In the genomic region with DNA sequence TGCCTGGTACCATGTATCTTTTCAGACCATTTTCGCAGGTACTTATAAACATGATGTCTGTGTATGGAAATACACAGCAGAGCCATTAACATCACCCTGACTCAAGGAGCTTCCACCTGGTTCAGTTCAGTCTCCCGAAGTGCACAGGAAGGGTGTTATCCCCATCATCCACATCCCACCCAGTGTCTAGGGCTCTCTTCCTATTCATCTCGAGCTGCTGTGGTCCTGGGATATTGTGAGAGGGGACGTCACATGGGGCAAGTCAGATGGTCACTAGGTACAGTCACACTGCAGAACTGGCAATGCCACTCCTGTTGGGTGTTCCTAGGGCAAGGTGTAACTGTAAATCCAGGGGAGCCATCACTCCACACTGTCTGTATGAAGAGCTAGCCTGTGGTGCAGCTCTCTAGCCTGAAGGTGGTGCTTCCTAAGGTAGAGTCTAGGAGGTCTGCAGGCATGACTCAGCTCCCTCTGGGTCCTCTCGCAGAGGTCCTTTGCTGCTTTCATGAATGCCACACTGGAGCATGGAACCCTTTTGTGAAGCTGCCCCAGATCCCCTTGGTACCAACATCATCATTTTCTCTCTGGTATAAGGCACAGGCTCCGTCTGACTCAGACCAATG, we compare ENCODE assay signal across 17 cellular contexts. TPM values are rescaled to one million over a fixed set of nuclear protein-coding genes. Genes with fewer than 3 reads are reported as not detected.
DNase-seq lines count a peak whose midpoint lies in the region; ATAC-seq, FAIRE-seq and TF ChIP-seq lines count a peak whose summit lies in the region.
"Had no signal": no experiment of that assay in that cellular context is flagged by ENCODE, and none has a peak within 500 bp of the region (broad histone marks: within the 10 kb centered on the region; RNA-seq: fewer than 3 reads in every experiment).

No MANE protein-coding gene starts in this region.

- H3K27me3 Mint-ChIP-seq in activated naive CD4-positive, alpha-beta T cell treated with anti-CD3 and anti-CD28 coated beads for 36 hours (ENCODE audit: low read depth): peaks cover 24% of the 10 kb centered on the region

- TF ChIP-seq CTCF in BE2C (IDR thresholded peaks at IDR 0.05; ENCODE audit: low read depth, low read length) (peak; percentile 48), GM12865 (IDR thresholded peaks at IDR 0.05; ENCODE audit: insufficient read depth, low read depth, low read length, missing control alignments) (peak; percentile 34), K562 (IDR thresholded peaks at IDR 0.05 in 2 of 3, conservative IDR thresholded peaks at IDR 0.05 in 1 of 3; ENCODE audit: insufficient read depth in 2 of 3, low read depth in 1 of 3, low read length in 3 of 3) (0 out of 6 replicates have a peak, but pooled peaks of 1 of the 3 experiments have one; percentile 33), heart right ventricle (IDR thresholded peaks at IDR 0.05) (no peak)

- H3K9me3 Mint-ChIP-seq in activated naive CD4-positive, alpha-beta T cell treated with anti-CD3 and anti-CD28 coated beads for 36 hours: no peaks in the 10 kb centered on the region

- POLR2A ChIA-PET in K562 (lab: Yijun Ruan, JAX): interaction anchor here (1.6 kb wide), 1 partner anchor 11 kb away, joined by 9 read pairs; no protein-coding TSS in a partner anchor

- no peak for TF ChIP-seq RAD21 in K562 (CRISPR knock-in tag; conservative IDR thresholded peaks at IDR 0.05 in 1 of 2, IDR thresholded peaks at IDR 0.05 in 1 of 2)

- no peak overlapping the region for H3K4me3 Mint-ChIP-seq in activated naive CD4-positive, alpha-beta T cell treated with anti-CD3 and anti-CD28 coated beads for 36 hours
- H3K4me3 Mint-ChIP-seq: activated B cell treated with CpG ODN at 0.5 μM for 24 hours had no signal

- peak; percentile 60 for DNase-seq in BE2C
- DNase-seq in GM12865 (ENCODE audit: low read depth): peak; percentile 60
- DNase-seq in NCI-H1436 treated with DMSO at 0.1 percent for 48 hours (lab: John Stamatoyannopoulos, UW): peak; percentile 52
- DNase-seq in K562 (ENCODE audit: extremely low read depth in 1 of 4, low spot score in 3 of 4): peak in 2 of 4 experiments; percentile 45 to 49
- no peak for DNase-seq in heart right ventricle
- no peak for DNase-seq in activated naive CD4-positive, alpha-beta T cell treated with anti-CD3 and anti-CD28 coated beads for 36 hours
- no peak for DNase-seq in hippocampal formation (lab: John Stamatoyannopoulos, UW)
- no peak for DNase-seq in NCI-H2107 (lab: John Stamatoyannopoulos, UW)
- DNase-seq: activated B cell treated with CpG ODN at 0.5 μM for 24 hours, C1 segment of cervical spinal cord, erythroblast, hypothalamus had no signal

- peaks cover 30% of the 10 kb centered on the region for H3K4me1 ChIP-seq in BE2C
- H3K4me1 ChIP-seq in K562 (replicated peaks in 1 of 2; ENCODE audit: control insufficient read depth in 2 of 2, insufficient read depth in 2 of 2, low read length in 2 of 2): no peaks in the 10 kb centered on the region
- no peaks in the 10 kb centered on the region for H3K4me1 ChIP-seq in heart right ventricle

- intact Hi-C loops in K562 (cut with micrococcal nuclease): no loop called here
- intact Hi-C loops in heart right ventricle (cut with DNase I): no loop called here
- intact Hi-C loops in activated naive CD4-positive, alpha-beta T cell treated with anti-CD3 and anti-CD28 coated beads for 36 hours (cut with micrococcal nuclease): no loop called here

- no peaks in the 10 kb centered on the region for H3K79me2 ChIP-seq in K562 (ENCODE audit: control insufficient read depth, insufficient read depth, low read length)

- no peaks in the 10 kb centered on the region; the same call in 1 of the 2 replicates for H3K9me3 ChIP-seq in BE2C
- H3K9me3 ChIP-seq in K562 (replicated peaks; ENCODE audit: control insufficient read depth, insufficient read depth, low read depth, low read length): no peaks in the 10 kb centered on the region
- H3K9me3 ChIP-seq in heart right ventricle: peaks cover 0 to 15% (median 7%) of the 10 kb centered on the region in 11 donors

- H3K4me3 ChIP-seq in BE2C (ENCODE audit: low read depth, low read length): no peak overlapping the region
- H3K4me3 ChIP-seq in GM12865 (ENCODE audit: low read depth, low read length): no peak overlapping the region
- no peak overlapping the region for H3K4me3 ChIP-seq in K562
- no peak overlapping the region for H3K4me3 ChIP-seq in heart right ventricle
- H3K4me3 ChIP-seq: SJCRH30 had no signal

- ATAC-seq in K562 (peak; percentile 92), heart right ventricle (no peak)

- peak; percentile 72 for FAIRE-seq in K562 (lab: Jason Lieb, UNC)

- H3K4me1 Mint-ChIP-seq in activated naive CD4-positive, alpha-beta T cell treated with anti-CD3 and anti-CD28 coated beads for 36 hours (ENCODE audit: low read depth): no peaks in the 10 kb centered on the region
- H3K4me1 Mint-ChIP-seq: activated B cell treated with CpG ODN at 0.5 μM for 24 hours had no signal

- TF ChIP-seq EP300 in K562 (IDR thresholded peaks at IDR 0.05; ENCODE audit: low read length): no peak

- H3K27ac ChIP-seq in K562 (ENCODE audit: extremely low read depth, low read depth, low read length): no peak overlapping the region
- no peak overlapping the region for H3K27ac ChIP-seq in heart right ventricle
- H3K27ac ChIP-seq: SJCRH30 had no signal

- H3K9me1 ChIP-seq in K562 (ENCODE audit: control insufficient read depth, insufficient read depth, low read length): no peaks in the 10 kb centered on the region

- no peaks in the 10 kb centered on the region; the same call in 1 of the 2 replicates for H3K36me3 ChIP-seq in BE2C
- no peaks in the 10 kb centered on the region for H3K36me3 ChIP-seq in K562 (ENCODE audit: control insufficient read depth, insufficient read depth, low read length)
- H3K36me3 ChIP-seq in heart right ventricle: no peaks in the 10 kb centered on the region
- H3K36me3 ChIP-seq: SJCRH30 had no signal

- H3K4me2 ChIP-seq in K562 (ENCODE audit: insufficient read depth, low read length): no peak overlapping the region

- H3K27me3 ChIP-seq in BE2C (no peaks in the 10 kb centered on the region), K562 (ENCODE audit: control insufficient read depth in 2 of 2, insufficient read depth in 2 of 2, low read length in 2 of 2) (peaks cover 0 to 14% of the 10 kb centered on the region in 2 experiments; a peak in 1 of 5 replicates), heart right ventricle (peaks cover 0 to 28% (median 0%) of the 10 kb centered on the region in 7 donors)
- H3K27me3 ChIP-seq: SJCRH30 had no signal

- no peak overlapping the region for H3K27ac Mint-ChIP-seq in activated naive CD4-positive, alpha-beta T cell treated with anti-CD3 and anti-CD28 coated beads for 36 hours
- H3K27ac Mint-ChIP-seq: activated B cell treated with CpG ODN at 0.5 μM for 24 hours had no signal

- BruUV-seq in K562 (replicated peaks; lab: Mats Ljungman, UMichigan): no TSS peak

- H3K36me3 Mint-ChIP-seq in activated naive CD4-positive, alpha-beta T cell treated with anti-CD3 and anti-CD28 coated beads for 36 hours (ENCODE audit: low read depth): no peaks in the 10 kb centered on the region

- no peak for TF ChIP-seq POLR2A in K562 (conservative IDR thresholded peaks at IDR 0.05)

- no peak overlapping the region for H2AFZ ChIP-seq in K562 (ENCODE audit: low read depth, low read length)

- in situ Hi-C loops in K562 (cut with MboI): loop anchor here (25.0 kb wide), 1 partner anchor 1143 kb away; a partner anchor contains a TSS

- CTCF ChIA-PET in K562 (lab: Yijun Ruan, JAX; ENCODE audit: low intra/inter-chr PET ratio): no interaction called here
- CTCF ChIA-PET in activated naive CD4-positive, alpha-beta T cell treated with anti-CD3 and anti-CD28 coated beads for 36 hours (lab: Charles Lee): interaction anchor here (1.2 kb wide), 1 partner anchor 176 kb away, joined by 3 read pairs; no protein-coding TSS in a partner anchor

- 0 out of 2 replicates have a peak, but pooled peaks cover 3% of the 10 kb centered on the region for H4K20me1 ChIP-seq in K562 (replicated peaks; ENCODE audit: control insufficient read depth, insufficient read depth, low read length)

- WGBS in K562 (ENCODE audit: insufficient coverage, low coverage, missing lambda C conversion rate): 1% methylated on average over 6 of the region's 6 CpGs
- 80 to 83% methylated on average over 6 of the region's 6 CpGs for WGBS in heart right ventricle, 2 donors

- no peak overlapping the region for H3K9ac ChIP-seq in K562 (ENCODE audit: insufficient read depth in 1 of 2, low read depth in 2 of 2, low read length in 2 of 2)

RNA-seq across cellular contexts. Expression of a gene that starts 13.9 kb away (rescaled TPM):
- polyA plus RNA-seq in BE2C (2012; ENCODE audit: insufficient read depth, insufficient read length, low read depth): 4.2 TPM
- total RNA-seq in K562 (2011; cell fraction: chromatin; rRNA removed; ENCODE audit: low replicate concordance): not detected in 2 replicates
- total RNA-seq in K562 (2011; cell fraction: nucleolus; rRNA removed): not detected in 2 replicates
- total RNA-seq in K562 (2011; cell fraction: nucleoplasm; rRNA removed): not detected in 2 replicates
- total RNA-seq in K562 (2014; rRNA removed) (not detected in 2 replicates), K562 (2014; rRNA removed; fragmentation: Illumina TruSeq; extraction: Trizol) (not detected in 2 replicates), K562 (2015; rRNA removed; fragmentation: Illumina TruSeq; extraction: Trizol) (not detected in 2 replicates), K562 (2021) (not detected in 2 replicates), heart right ventricle (1 to 10 TPM; 1.2 to 8.7 (median 2.2) TPM)
- polyA plus RNA-seq in K562 (2011; rRNA removed) (not detected in 2 replicates), K562 (2014; fragmentation: Illumina TruSeq; extraction: Trizol) (not detected in 2 replicates), K562 (2014; fragmentation: Nextera tagmentation; extraction: Ambion mirVana) (not detected), K562 (2014; rRNA removed) (not detected in 2 replicates), heart right ventricle (1 to 10 TPM; 3.9 to 5.6 TPM)
- polyA plus RNA-seq in K562 (2011; cell fraction: cytosol; rRNA removed): not detected in 2 replicates
- polyA plus RNA-seq in K562 (2011; cell fraction: nucleus; rRNA removed): not detected in 2 replicates
- polyA plus RNA-seq in K562 (2012): not detected in 2 replicates
- not detected in 2 replicates for polyA minus RNA-seq in K562 (2011; rRNA and poly(A)+ RNA removed)
- not detected in 2 replicates for polyA minus RNA-seq in K562 (2011; cell fraction: cytosol; rRNA and poly(A)+ RNA removed)
- polyA minus RNA-seq in K562 (2011; cell fraction: nucleus; rRNA and poly(A)+ RNA removed): not detected in 2 replicates
- total RNA-seq in activated naive CD4-positive, alpha-beta T cell treated with anti-CD3 and anti-CD28 coated beads for 36 hours: not detected
- total RNA-seq: activated B cell treated with CpG ODN at 0.5 μM for 24 hours, G401, NCI-H460, SJCRH30 had no signal

RNA-seq across cellular contexts. Expression of a gene that starts 29.2 kb away (rescaled TPM):
- polyA plus RNA-seq in BE2C (2012; ENCODE audit: insufficient read depth, insufficient read length, low read depth): 42.0 TPM
- total RNA-seq in K562 (2011; cell fraction: chromatin; rRNA removed; ENCODE audit: low replicate concordance): not detected in 2 replicates
- total RNA-seq in K562 (2011; cell fraction: nucleolus; rRNA removed): not detected in 2 replicates
- not detected in 2 replicates for total RNA-seq in K562 (2011; cell fraction: nucleoplasm; rRNA removed)
- total RNA-seq in K562 (2014; rRNA removed) (not detected in 2 replicates), K562 (2014; rRNA removed; fragmentation: Illumina TruSeq; extraction: Trizol) (not detected in 2 replicates), K562 (2015; rRNA removed; fragmentation: Illumina TruSeq; extraction: Trizol) (not detected in 2 replicates), K562 (2021) (not detected in 2 replicates), heart right ventricle (10 to 100 TPM in 9 of 10 donors, 1 to 10 TPM in 1; 9.1 to 19.7 (median 14.1) TPM)
- polyA plus RNA-seq in K562 (2011; rRNA removed) (not detected in 2 replicates), K562 (2014; fragmentation: Illumina TruSeq; extraction: Trizol) (not detected in 2 replicates), K562 (2014; fragmentation: Nextera tagmentation; extraction: Ambion mirVana) (not detected), K562 (2014; rRNA removed) (not detected in 2 replicates), heart right ventricle (10 to 100 TPM in 1 of 2 donors, 1 to 10 TPM in 1; 8.8 to 12.2 TPM)
- 0.04 TPM in 1 of 2 replicates, not detected in the other for polyA plus RNA-seq in K562 (2011; cell fraction: cytosol; rRNA removed)
- not detected in 2 replicates for polyA plus RNA-seq in K562 (2011; cell fraction: nucleus; rRNA removed)
- not detected in 2 replicates for polyA plus RNA-seq in K562 (2012)
- not detected in 2 replicates for polyA minus RNA-seq in K562 (2011; rRNA and poly(A)+ RNA removed)
- polyA minus RNA-seq in K562 (2011; cell fraction: cytosol; rRNA and poly(A)+ RNA removed): not detected in 2 replicates
- not detected in 2 replicates for polyA minus RNA-seq in K562 (2011; cell fraction: nucleus; rRNA and poly(A)+ RNA removed)
- total RNA-seq in activated naive CD4-positive, alpha-beta T cell treated with anti-CD3 and anti-CD28 coated beads for 36 hours: not detected
- total RNA-seq: activated B cell treated with CpG ODN at 0.5 μM for 24 hours, NCI-H460 had no signal
- polyA plus RNA-seq: neural cell had no signal

RNA-seq across cellular contexts. Expression of a gene that starts 58.3 kb away (rescaled TPM):
- polyA plus RNA-seq in BE2C (2012; ENCODE audit: insufficient read depth, insufficient read length, low read depth): 351 TPM
- total RNA-seq in K562 (2011; cell fraction: chromatin; rRNA removed; ENCODE audit: low replicate concordance): 1.6 and 8.9 TPM in 2 replicates
- 1.8 and 6.5 TPM in 2 replicates for total RNA-seq in K562 (2011; cell fraction: nucleolus; rRNA removed)
- 1.6 and 3.4 TPM in 2 replicates for total RNA-seq in K562 (2011; cell fraction: nucleoplasm; rRNA removed)
- 0.33 TPM in 1 of 2 replicates, not detected in the other for total RNA-seq in K562 (2014; rRNA removed)
- 0.18 TPM in 1 of 2 replicates, not detected in the other for total RNA-seq in K562 (2014; rRNA removed; fragmentation: Illumina TruSeq; extraction: Trizol)
- 0.43 and 0.60 TPM in 2 replicates for total RNA-seq in K562 (2015; rRNA removed; fragmentation: Illumina TruSeq; extraction: Trizol)
- 0.38 and 0.47 TPM in 2 replicates for total RNA-seq in K562 (2021)
- 1.9 and 2.0 TPM in 2 replicates for polyA plus RNA-seq in K562 (2011; rRNA removed)
- polyA plus RNA-seq in K562 (2011; cell fraction: cytosol; rRNA removed): 0.97 and 2.3 TPM in 2 replicates
- 6.6 and 12.5 TPM in 2 replicates for polyA plus RNA-seq in K562 (2011; cell fraction: nucleus; rRNA removed)
- 0.30 and 0.50 TPM in 2 replicates for polyA plus RNA-seq in K562 (2012)
- 0.28 and 0.40 TPM in 2 replicates for polyA plus RNA-seq in K562 (2014; fragmentation: Illumina TruSeq; extraction: Trizol)
- polyA plus RNA-seq in K562 (2014; fragmentation: Nextera tagmentation; extraction: Ambion mirVana): under 1 TPM in 1 of 2 experiments, not detected in 1; 0.04 TPM
- 0.43 and 0.65 TPM in 2 replicates for polyA plus RNA-seq in K562 (2014; rRNA removed)
- polyA minus RNA-seq in K562 (2011; rRNA and poly(A)+ RNA removed): 1.0 and 1.6 TPM in 2 replicates
- 0.29 TPM in 1 of 2 replicates, not detected in the other for polyA minus RNA-seq in K562 (2011; cell fraction: cytosol; rRNA and poly(A)+ RNA removed)
- polyA minus RNA-seq in K562 (2011; cell fraction: nucleus; rRNA and poly(A)+ RNA removed): 4.9 and 5.9 TPM in 2 replicates
- under 1 TPM in 2 of 10 donors, not detected in 8; 0.13 to 0.21 TPM for total RNA-seq in heart right ventricle
- polyA plus RNA-seq in heart right ventricle: under 1 TPM; 0.03 to 0.15 TPM
- total RNA-seq in activated naive CD4-positive, alpha-beta T cell treated with anti-CD3 and anti-CD28 coated beads for 36 hours: not detected
- total RNA-seq: activated B cell treated with CpG ODN at 0.5 μM for 24 hours, subcutaneous adipose tissue had no signal

Comparison
In these comparisons a context has a peak if more than half of its experiments do, and no peak if none do; other contexts are left out.
1. DNase-seq: peak in BE2C (single experiment), GM12865 (single experiment) and NCI-H1436 treated with DMSO at 0.1 percent for 48 hours (single experiment); none in heart right ventricle (0 of 2), activated naive CD4-positive, alpha-beta T cell treated with anti-CD3 and anti-CD28 coated beads for 36 hours (single experiment), hippocampal formation (0 of 2) and NCI-H2107 (single experiment).
2. CTCF ChIP-seq: peak in BE2C (single experiment) and GM12865 (single experiment); none in heart right ventricle (0 of 9).
3. RNA of a gene that starts 29.2 kb away (total RNA-seq): 9.1 to 19.7 TPM in heart right ventricle; not detected in activated naive CD4-positive, alpha-beta T cell treated with anti-CD3 and anti-CD28 coated beads for 36 hours and not detected in K562; every median in the first group is over 4 times any median in the second.